Comparison of ENCODE assay signal across 13 cellular contexts in the genomic region with DNA sequence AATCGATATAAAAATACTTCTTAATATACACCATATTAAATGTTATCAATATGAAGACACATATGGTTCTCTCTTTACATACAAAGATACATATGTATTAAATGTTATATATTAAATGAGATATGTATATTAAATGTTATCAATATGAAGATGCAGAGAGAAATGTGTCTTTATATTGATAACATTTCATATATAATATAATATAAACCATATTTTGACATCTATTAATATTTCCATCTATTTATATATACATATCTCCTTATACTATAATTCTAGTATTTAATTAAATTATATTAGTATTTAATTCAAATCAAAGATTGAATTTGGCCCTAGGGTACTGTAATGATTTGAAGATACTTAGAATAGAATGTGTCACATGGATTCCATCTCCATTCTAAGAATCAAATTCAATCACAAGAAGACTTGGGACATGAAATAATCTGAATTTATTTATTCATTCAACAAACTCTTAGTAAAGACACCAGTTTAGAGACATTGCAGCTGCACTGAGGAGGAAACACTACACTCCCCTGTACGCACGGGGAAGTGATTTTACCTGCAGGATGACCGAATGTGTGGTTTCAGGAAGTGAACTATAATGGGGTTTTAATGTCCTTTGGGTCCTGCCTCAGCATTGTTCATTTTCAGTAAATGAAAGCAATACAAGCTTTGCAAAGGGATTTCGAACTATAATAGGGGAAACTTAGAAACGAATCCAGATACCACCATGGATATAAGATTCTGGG.
A peak's percentile ranks its signal among the peaks of the same experiment; 100 is the strongest.
DNase-seq lines count a peak whose midpoint lies in the region; ATAC-seq and TF ChIP-seq lines count a peak whose summit lies in the region.
"Had no signal": no experiment of that assay in that cellular context is flagged by ENCODE, and none has a peak within 500 bp of the region (broad histone marks: within the 10 kb centered on the region; RNA-seq: fewer than 3 reads in every experiment).

No MANE protein-coding gene starts in this region.

- H2AK5ac ChIP-seq in IMR-90 (ENCODE audit: low read depth, low read length) = 0 out of 2 replicates have a peak overlapping the region, but pooled peaks have one; percentile 2

- intact Hi-C loops in IMR-90 (cut with micrococcal nuclease) (loop anchor here (5.0 kb wide), 1 partner anchor 256 kb away; no protein-coding TSS in a partner anchor), left colon (cut with DNase I, micrococcal nuclease) (no loop called here), stomach (cut with DNase I; ENCODE audit: low total_unique reads) (no loop called here), left lung (cut with DNase I) (no loop called here)

- H3K56ac ChIP-seq in IMR-90 (ENCODE audit: extremely low read depth, insufficient read depth, low read length) = no peak overlapping the region

- H3K23ac ChIP-seq in IMR-90 (ENCODE audit: low read depth, low read length) = no peak overlapping the region

- no peak overlapping the region for H4K8ac ChIP-seq in IMR-90 (ENCODE audit: low read depth in 2 of 2, low read length in 2 of 2)

- TF ChIP-seq CTCF in IMR-90 (conservative IDR thresholded peaks at IDR 0.05; ENCODE audit: low read depth, low read length) = no peak
- TF ChIP-seq CTCF in stomach (IDR thresholded peaks at IDR 0.05) = no peak
- no peak for TF ChIP-seq CTCF in left lung (IDR thresholded peaks at IDR 0.05)

- H3K4me1 ChIP-seq in IMR-90 (ENCODE audit: control insufficient read depth, insufficient read depth, low read length) (no peaks in the 10 kb centered on the region), stomach (peaks cover 6 to 49% (median 29%) of the 10 kb centered on the region in 4 donors), left lung (peaks cover 0 to 4% of the 10 kb centered on the region in 2 donors)
- H3K4me1 ChIP-seq: HAP-1 had no signal

- no peak overlapping the region for H3K18ac ChIP-seq in IMR-90 (ENCODE audit: low read depth, low read length)

- DNase-seq in IMR-90 (no peak), RPMI8226 (peak; percentile 49), left colon (peak in 1 of 2 donors; percentile 36), stomach (no peak), dedifferentiated amniotic fluid mesenchymal stem cell (ENCODE audit: extremely low spot score) (no peak), KG1 (lab: John Stamatoyannopoulos, UW) (no peak), left lung (no peak)
- DNase-seq: DND-41, NCI-H1092 treated with DMSO at 0.1 percent for 48 hours, NCI-H748 treated with DMSO at 0.1 percent for 48 hours, SIG-M5 had no signal

- H3K4ac ChIP-seq in IMR-90 (ENCODE audit: low read depth, low read length) = no peak overlapping the region

- H2BK20ac ChIP-seq in IMR-90 (ENCODE audit: low read depth, low read length) = no peak overlapping the region

- no peaks in the 10 kb centered on the region for H4K20me1 ChIP-seq in IMR-90 (ENCODE audit: insufficient read depth, low read length)

- H3K9ac ChIP-seq in IMR-90 (ENCODE audit: low read depth, low read length) = no peak overlapping the region

- TF ChIP-seq POLR2A in IMR-90 (IDR thresholded peaks at IDR 0.05; ENCODE audit: low read depth, low read length) (no peak), stomach (IDR thresholded peaks at IDR 0.05) (no peak)

- no peak for TF ChIP-seq EP300 in stomach (IDR thresholded peaks at IDR 0.05)

- no peak overlapping the region for H4K91ac ChIP-seq in IMR-90 (ENCODE audit: insufficient read depth, low read depth, low read length)

- H3K9me1 ChIP-seq in IMR-90 (ENCODE audit: insufficient read depth, low read length) = no peaks in the 10 kb centered on the region

- H3K9me3 ChIP-seq in IMR-90 (ENCODE audit: control insufficient read depth, insufficient read depth, low read length) (no peaks in the 10 kb centered on the region), stomach (no peaks in the 10 kb centered on the region), left lung (no peaks in the 10 kb centered on the region)
- H3K9me3 ChIP-seq: HAP-1 had no signal

- CTCF ChIA-PET in IMR-90 (lab: Yijun Ruan, JAX) = interaction anchor here (1.0 kb wide), 1 partner anchor 153 kb away, joined by 3 read pairs; no protein-coding TSS in a partner anchor

- H3K36me3 ChIP-seq in IMR-90 (ENCODE audit: control insufficient read depth, insufficient read depth, low read length) (no peaks in the 10 kb centered on the region), stomach (no peaks in the 10 kb centered on the region), left lung (no peaks in the 10 kb centered on the region)
- H3K36me3 ChIP-seq: HAP-1 had no signal

- no TSS peak for BruUV-seq in IMR-90 (replicated peaks; lab: Mats Ljungman, UMichigan)

- no peak overlapping the region for H2BK120ac ChIP-seq in IMR-90 (ENCODE audit: low read depth, low read length)

- ATAC-seq in IMR-90 (ENCODE audit: low read depth) = no peak
- ATAC-seq in left colon = peak; percentile 58
- ATAC-seq in left lung = no peak
- ATAC-seq: SK-N-SH treated with all-trans-retinoic acid at 6 μM for 48 hours had no signal

- POLR2A ChIA-PET in IMR-90 (lab: Charles Lee; ENCODE audit: unreplicated experiment) = no interaction called here

- H4K5ac ChIP-seq in IMR-90 (ENCODE audit: low read depth, low read length) = no peak overlapping the region

- no peak for TF ChIP-seq RAD21 in IMR-90 (IDR thresholded peaks at IDR 0.05; ENCODE audit: low read length)

- H3K14ac ChIP-seq in IMR-90 (replicated peaks; ENCODE audit: low read depth, low read length) = no peak overlapping the region

- H3K27me3 ChIP-seq in IMR-90 (ENCODE audit: control insufficient read depth, insufficient read depth, low read length) (peaks cover 2% of the 10 kb centered on the region; the same call in 1 of the 2 replicates), stomach (no peaks in the 10 kb centered on the region), left lung (no peaks in the 10 kb centered on the region)

- no peak overlapping the region for H3K4me2 ChIP-seq in IMR-90 (ENCODE audit: low read depth, low read length)

- no peak overlapping the region for H2AFZ ChIP-seq in IMR-90 (replicated peaks; ENCODE audit: low read length, poor library complexity)

- dilution Hi-C loops in IMR-90 (cut with HindIII; ENCODE audit: low sequenced_read_pairs, unreplicated experiment) = no loop called here

- no peak overlapping the region for H2BK5ac ChIP-seq in IMR-90 (ENCODE audit: low read depth, low read length, poor library complexity, severe bottlenecking)

- H3K27ac ChIP-seq in IMR-90 (ENCODE audit: insufficient read depth, low read length) (no peak overlapping the region), stomach (peak overlapping the region in 4 of 5 donors; percentile 52 to 67 (median 58)), left lung (no peak overlapping the region)

- no peak overlapping the region for H2AK9ac ChIP-seq in IMR-90 (replicated peaks; ENCODE audit: low read depth, low read length, poor library complexity)

- H3K4me3 ChIP-seq in IMR-90 (ENCODE audit: insufficient read depth, low read depth, low read length) (no peak overlapping the region), stomach (no peak overlapping the region), left lung (no peak overlapping the region)
- H3K4me3 ChIP-seq: HAP-1 had no signal

- H3K79me1 ChIP-seq in IMR-90 (ENCODE audit: low read depth in 1 of 2, low read length in 2 of 2) = no peaks in the 10 kb centered on the region

- no CpG with 5 or more reads among the region's 6 CpGs for WGBS in IMR-90 (ENCODE audit: extremely low coverage in 2 of 2, insufficient read length in 1 of 2), 2 experiments
- WGBS in stomach, 5 donors = 74 to 82% (median 79%) methylated on average over 6 of the region's 6 CpGs

- H2BK15ac ChIP-seq in IMR-90 (ENCODE audit: low read depth, low read length) = no peak overlapping the region

- in situ Hi-C loops in IMR-90 (cut with MboI; ENCODE audit: low sequenced_read_pairs) = no loop called here

TF ChIP-seq in IMR-90, 13 proteins besides CTCF, POLR2A, EP300 and RAD21:
- TF ChIP-seq MAFK (IDR thresholded peaks at IDR 0.05; ENCODE audit: low read depth, low read length) (no peak), SMC3 (IDR thresholded peaks at IDR 0.05; ENCODE audit: low read depth, low read length) (no peak), FOS (IDR thresholded peaks at IDR 0.05; ENCODE audit: low read depth, low read length) (no peak), CEBPB (IDR thresholded peaks at IDR 0.05; ENCODE audit: low read depth, low read length) (no peak), NFE2L2 (IDR thresholded peaks at IDR 0.05; ENCODE audit: low read depth, low read length) (no peak)

Comparison
In these comparisons a context has a peak if more than half of its experiments do, and no peak if none do; other contexts are left out.
1. H3K27ac ChIP-seq: peak in stomach (4 of 5); none in IMR-90 (single experiment) and left lung (0 of 2).